ENCODE assay signal across 12 cellular contexts in genomic region chr4:143358419-143358818, GRCh38. TPM values are rescaled to one million over a fixed set of nuclear protein-coding genes. Genes with fewer than 3 reads are reported as not detected.
DNase-seq lines count a peak whose midpoint lies in the region; ATAC-seq, FAIRE-seq and TF ChIP-seq lines count a peak whose summit lies in the region.
"Had no signal": no experiment of that assay in that cellular context is flagged by ENCODE, and none has a peak within 500 bp of the region (broad histone marks: within the 10 kb centered on the region; RNA-seq: fewer than 3 reads in every experiment).

No MANE protein-coding gene starts in this region.

- no peak for TF ChIP-seq CTCF in MM.1S (IDR thresholded peaks at IDR 0.05; ENCODE audit: low read length)
- no peak for TF ChIP-seq CTCF in pancreas (IDR thresholded peaks at IDR 0.05)
- no peak for TF ChIP-seq CTCF in endothelial cell (IDR thresholded peaks at IDR 0.05; ENCODE audit: unreplicated experiment)

- H3K9ac ChIP-seq in MM.1S (ENCODE audit: low read length) (peak overlapping the region; percentile 86), duodenal mucosa (ENCODE audit: low read depth in 1 of 2, low read length in 2 of 2) (no peak overlapping the region)

- H3K36me3 ChIP-seq in ACC112 (ENCODE audit: insufficient read depth, low read length) (no peaks in the 10 kb centered on the region), MM.1S (replicated peaks; ENCODE audit: insufficient read depth, low read length) (no peaks in the 10 kb centered on the region), duodenal mucosa (ENCODE audit: control insufficient read depth in 1 of 2, insufficient read depth in 2 of 2, low read length in 2 of 2) (no peaks in the 10 kb centered on the region), pancreas (no peaks in the 10 kb centered on the region)
- H3K36me3 ChIP-seq: BE2C had no signal

- in situ Hi-C loops in KBM-7 (cut with MboI; ENCODE audit: low pct_unique_long_range_greater_than_20kb, low sequenced_read_pairs), result no loop called here

- peaks cover 5% of the 10 kb centered on the region for H3K27me3 Mint-ChIP-seq in endothelial cell (ENCODE audit: unreplicated experiment)

- H3K79me2 ChIP-seq in ACC112 (ENCODE audit: control insufficient read depth, insufficient read depth, low read length, unreplicated experiment) (peaks cover 10% of the 10 kb centered on the region), MM.1S (ENCODE audit: low read length) (peaks cover 53% of the 10 kb centered on the region)

- peak overlapping the region; percentile 56; the same call in 1 of the 2 replicates for H3K4me3 ChIP-seq in ACC112 (ENCODE audit: low read depth, low read length)
- peak overlapping the region; percentile 41 for H3K4me3 ChIP-seq in MM.1S (ENCODE audit: low read length)
- peak overlapping the region; percentile 6 to 45 for H3K4me3 ChIP-seq in duodenal mucosa (ENCODE audit: low read depth in 1 of 2, low read length in 2 of 2)
- peak overlapping the region in 1 of 4 donors; percentile 9 for H3K4me3 ChIP-seq in pancreas

- 48 to 66% methylated on average over 3 of the region's 3 CpGs for WGBS in pancreas, 2 donors

- H2AFZ ChIP-seq in ACC112 (ENCODE audit: low read length, unreplicated experiment) (no peak overlapping the region), MM.1S (ENCODE audit: low read length) (no peak overlapping the region)

- no peak for ATAC-seq in pancreas
- no peak for ATAC-seq in GM18520 (IDR thresholded peaks at IDR 0.05; ENCODE audit: unreplicated experiment)
- ATAC-seq in GM18498 (IDR thresholded peaks at IDR 0.05; ENCODE audit: unreplicated experiment), result no peak

- no peaks in the 10 kb centered on the region for H4K20me1 ChIP-seq in MM.1S (ENCODE audit: insufficient read depth, low read length)

- H3K27ac Mint-ChIP-seq in endothelial cell (ENCODE audit: unreplicated experiment), result no peak overlapping the region

- H3K9me2 ChIP-seq in MM.1S (replicated peaks; ENCODE audit: insufficient read depth, low read length), result no peaks in the 10 kb centered on the region

- H3K4me3 Mint-ChIP-seq in endothelial cell (ENCODE audit: unreplicated experiment), result no peak overlapping the region

- H3K9me3 ChIP-seq in MM.1S (replicated peaks; ENCODE audit: insufficient read depth, low read length) (no peaks in the 10 kb centered on the region), duodenal mucosa (ENCODE audit: control insufficient read depth in 1 of 2, low read length in 2 of 2) (no peaks in the 10 kb centered on the region), pancreas (no peaks in the 10 kb centered on the region)
- H3K9me3 ChIP-seq: BE2C had no signal

- H3K4me2 ChIP-seq in MM.1S (ENCODE audit: low read depth, low read length), result peak overlapping the region; percentile 79

- H3F3A ChIP-seq in MM.1S (ENCODE audit: insufficient read depth, low read length), result peaks cover 70% of the 10 kb centered on the region

- peaks cover 47% of the 10 kb centered on the region for H3K4me1 Mint-ChIP-seq in endothelial cell (ENCODE audit: unreplicated experiment)

- H3K9me3 Mint-ChIP-seq in endothelial cell (ENCODE audit: unreplicated experiment), result no peaks in the 10 kb centered on the region

- intact Hi-C loops in pancreas (cut with DNase I), result no loop called here

- H3K36me3 Mint-ChIP-seq in endothelial cell (ENCODE audit: low read depth, unreplicated experiment), result no peaks in the 10 kb centered on the region

- H3K27me3 ChIP-seq in ACC112 (ENCODE audit: insufficient read depth, low read length) (no peaks in the 10 kb centered on the region), MM.1S (replicated peaks; ENCODE audit: insufficient read depth, low read length) (no peaks in the 10 kb centered on the region), duodenal mucosa (ENCODE audit: control insufficient read depth in 1 of 2, insufficient read depth in 2 of 2, low read length in 2 of 2) (no peaks in the 10 kb centered on the region), pancreas (no peaks in the 10 kb centered on the region)
- H3K27me3 ChIP-seq: BE2C had no signal

- H3K27ac ChIP-seq in ACC112 (ENCODE audit: low read depth, low read length) (no peak overlapping the region), MM.1S (ENCODE audit: low read length) (peak overlapping the region; percentile 98), duodenal mucosa (ENCODE audit: low read depth, low read length) (peak overlapping the region; percentile 13), pancreas (peak overlapping the region in 3 of 4 donors; percentile 16 to 88 (median 84))

- DNase-seq in MM.1S (peak; percentile 81), pancreas (no peak), KBM-7 (no peak), endothelial cell (ENCODE audit: low spot score) (no peak)
- DNase-seq: activated T-cell treated with anti-CD3 and anti-CD28 coated beads, Interleukin-2, amount 50 U/mL, for 1 hour; BE2C; NCI-H1417 treated with DMSO at 0.1 percent for 48 hours; substantia nigra had no signal

- peak; percentile 92 for FAIRE-seq in pancreas (lab: Jason Lieb, UNC)

- H3K4me1 ChIP-seq in ACC112 (ENCODE audit: control insufficient read depth, insufficient read depth, low read length, unreplicated experiment) (peaks cover 51% of the 10 kb centered on the region), MM.1S (ENCODE audit: low read length) (peaks cover 56% of the 10 kb centered on the region), duodenal mucosa (ENCODE audit: control insufficient read depth in 1 of 2, insufficient read depth in 2 of 2, low read length in 2 of 2) (peaks cover 54 to 85% of the 10 kb centered on the region in 2 donors), pancreas (peaks cover 26 to 61% (median 55%) of the 10 kb centered on the region in 3 donors)
- H3K4me1 ChIP-seq: BE2C had no signal

RNA-seq across cellular contexts. Expression of gene GAB1, which starts 21.7 kb away (rescaled TPM):
- 10 to 100 TPM in 4 of 6 donors, 1 to 10 TPM in 2; 5.8 to 21.2 (median 10.1) TPM for total RNA-seq in pancreas
- polyA plus RNA-seq in pancreas, result 1 to 10 TPM; 3.0 to 3.3 TPM
- total RNA-seq in endothelial cell (ENCODE audit: unreplicated experiment), result 51.8 TPM
